8 cellular contexts compared by ENCODE assay signal in the genomic region with DNA sequence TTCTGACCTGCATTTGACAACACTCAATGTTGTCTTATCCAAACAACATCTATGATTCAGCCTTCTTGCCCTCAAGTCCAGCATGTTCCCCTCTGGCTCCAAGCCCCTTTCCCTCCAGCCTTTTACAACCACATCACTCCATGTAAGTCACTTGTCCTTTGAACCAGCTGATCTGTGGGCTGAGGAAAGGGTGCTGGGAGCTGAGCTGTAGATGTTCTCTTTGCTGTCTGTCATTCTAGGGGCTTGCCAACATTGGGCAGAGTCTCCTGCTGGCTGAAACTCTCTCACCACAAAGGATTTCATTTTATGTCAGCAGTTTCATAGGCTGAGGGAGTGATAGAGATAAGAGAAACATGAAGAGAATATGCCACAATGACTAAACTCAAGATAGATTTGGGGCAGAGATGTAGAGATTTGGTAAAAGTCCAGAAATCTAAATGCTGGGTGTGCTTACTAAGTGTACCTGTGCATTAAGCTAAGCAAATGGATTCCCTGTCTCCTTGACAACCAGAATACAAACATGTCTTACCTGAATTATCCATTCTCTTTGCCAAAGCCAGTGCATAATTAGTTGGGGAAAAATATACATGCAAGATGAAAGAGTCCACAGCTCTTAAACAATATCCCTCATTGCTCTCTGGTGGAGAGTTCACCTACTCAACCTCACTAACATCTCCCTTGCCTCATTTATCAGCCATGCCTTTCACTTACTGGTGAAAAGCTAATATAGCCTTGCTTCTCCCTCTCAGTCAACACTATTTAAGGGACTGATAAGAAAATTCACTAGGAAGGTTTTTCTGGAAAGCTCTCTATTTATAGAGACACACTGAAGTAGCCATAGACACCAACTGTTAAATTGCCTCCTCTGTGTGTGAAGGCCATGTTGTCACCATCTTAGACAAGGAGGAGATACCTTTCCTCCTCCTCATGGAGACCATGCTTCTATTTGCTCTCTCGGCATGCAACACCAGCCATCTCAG.
A peak's percentile ranks its signal among the peaks of the same experiment; 100 is the strongest.
DNase-seq lines count a peak whose midpoint lies in the region; ATAC-seq and TF ChIP-seq lines count a peak whose summit lies in the region.

No MANE protein-coding gene starts in this region.

- H3K4me3 ChIP-seq in sigmoid colon, result no peak overlapping the region

- DNase-seq in A172 (ENCODE audit: low spot score), result peak; percentile 40
- DNase-seq in GM19238 (ENCODE audit: insufficient read length, low spot score), result peak; percentile 16
- no peak for DNase-seq in KBM-7
- DNase-seq in HK-2 (ENCODE audit: unreplicated experiment), result no peak
- DNase-seq in effector CD8-positive, alpha-beta T cell (lab: John Stamatoyannopoulos, UW), result no peak
- no peak for DNase-seq in sigmoid colon

- H3K36me3 ChIP-seq in sigmoid colon, result no peaks in the 10 kb centered on the region

- no peak for TF ChIP-seq CTCF in sigmoid colon (IDR thresholded peaks at IDR 0.05)

- intact Hi-C loops in sigmoid colon (cut with DNase I), result no loop called here

- WGBS in sigmoid colon, 2 donors, result 76 to 92% methylated on average over 1 of the region's 1 CpG

- in situ Hi-C loops in KBM-7 (cut with MboI; ENCODE audit: low pct_unique_long_range_greater_than_20kb, low sequenced_read_pairs), result no loop called here

- no peak for TF ChIP-seq EP300 in sigmoid colon (IDR thresholded peaks at IDR 0.05)

- no peak for TF ChIP-seq POLR2A in sigmoid colon (IDR thresholded peaks at IDR 0.05)

- ATAC-seq in HG03439 (IDR thresholded peaks at IDR 0.05; ENCODE audit: unreplicated experiment), result peak; percentile 91

- H3K27ac ChIP-seq in angular gyrus (ENCODE audit: low read depth, low read length), result peak overlapping the region; percentile 19
- no peak overlapping the region for H3K27ac ChIP-seq in sigmoid colon

- H3K27me3 ChIP-seq in sigmoid colon, result no peaks in the 10 kb centered on the region

- H3K9me3 ChIP-seq in sigmoid colon, result no peaks in the 10 kb centered on the region

- peaks cover 0 to 10% (median 4%) of the 10 kb centered on the region in 4 donors for H3K4me1 ChIP-seq in sigmoid colon

Comparison
In these comparisons a context has a peak if more than half of its experiments do, and no peak if none do; other contexts are left out.
1. DNase-seq: peak in A172 (single experiment) and GM19238 (single experiment); none in KBM-7 (single experiment), HK-2 (single experiment), effector CD8-positive, alpha-beta T cell (single experiment) and sigmoid colon (single experiment).